ENCODE assay signal across 8 cellular contexts in the genomic region with DNA sequence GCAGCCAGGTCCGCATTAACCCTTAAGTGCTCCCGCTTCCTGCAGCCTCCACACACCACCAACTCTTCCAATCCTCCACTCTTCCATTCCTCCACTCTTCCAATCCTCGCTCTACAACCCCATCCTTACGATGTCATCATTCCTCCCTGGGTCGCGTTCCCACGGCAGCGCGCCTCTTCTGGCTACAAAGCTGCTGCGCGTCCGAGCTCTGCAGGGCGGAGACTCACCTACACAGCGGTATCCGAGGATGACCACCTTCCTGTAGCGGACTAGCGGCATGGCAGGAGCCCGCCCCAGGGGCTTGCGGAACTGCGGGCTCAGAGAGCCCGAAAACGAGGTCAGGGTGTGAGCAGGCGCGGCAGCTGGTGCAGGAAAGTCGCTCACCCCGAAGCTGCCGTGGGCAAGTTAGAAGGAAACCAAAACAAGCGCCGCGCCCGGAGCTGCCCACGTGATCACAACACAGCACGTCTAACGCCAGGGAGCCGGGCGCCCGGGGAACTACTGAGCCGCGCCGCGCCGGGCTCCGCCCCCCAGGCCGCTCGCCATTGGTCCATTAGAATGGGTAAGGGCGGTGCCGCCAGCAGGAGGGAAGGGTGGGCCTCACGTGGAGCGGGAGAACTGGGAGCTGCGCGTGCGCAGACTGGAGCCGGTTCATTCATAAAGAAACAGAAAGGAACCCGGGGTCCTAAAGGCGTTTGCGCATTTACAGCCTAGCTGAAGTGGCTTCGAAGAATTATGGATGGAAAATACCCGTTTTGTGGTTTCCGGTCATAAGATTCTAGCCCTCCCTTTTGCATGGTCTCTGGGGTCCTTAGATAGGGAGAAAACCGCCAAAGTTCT. TPM values are rescaled to one million over a fixed set of nuclear protein-coding genes. Genes with fewer than 3 reads are reported as not detected.
A peak's percentile ranks its signal among the peaks of the same experiment; 100 is the strongest.
DNase-seq lines count a peak whose midpoint lies in the region; ATAC-seq and TF ChIP-seq lines count a peak whose summit lies in the region.

Gene RHEBL1 (minus strand): TSS at position 473 of the 840 bp plus-strand sequence. CDS start 194 bp downstream, at position 279.

- POLR2A ChIA-PET in BJ (lab: Charles Lee): no interaction called here

- TF ChIP-seq CTCF in BJ (IDR thresholded peaks at IDR 0.05; ENCODE audit: insufficient read depth, low read depth, low read length): peak; percentile 21

- no peaks in the 10 kb centered on the region for H3K27me3 ChIP-seq in BJ (ENCODE audit: control insufficient read depth, insufficient read depth, low read length)

- CTCF ChIA-PET in BJ (lab: Yijun Ruan, JAX): interaction anchor here (0.7 to 7.7 kb wide), 7 partner anchors 9 to 165 kb away, joined by 3 to 51 read pairs (median 4); no protein-coding TSS in a partner anchor

- ATAC-seq in HG03439 (IDR thresholded peaks at IDR 0.05; ENCODE audit: unreplicated experiment): peak; percentile 97

- H3K4me3 ChIP-seq in BJ (ENCODE audit: low read depth, low read length): peak within 1 kb of the TSS; percentile 71

- no peaks in the 10 kb centered on the region for H3K36me3 ChIP-seq in BJ (ENCODE audit: control insufficient read depth, insufficient read depth, low read length)

- peak; percentile 71 for DNase-seq in BJ (ENCODE audit: low read depth)
- peak; percentile 96 for DNase-seq in GM19238 (ENCODE audit: insufficient read length, low spot score)
- DNase-seq in NCI-H460 (ENCODE audit: extremely low read depth, low read depth): peak; percentile 96
- DNase-seq in activated CD4-positive, CD25-positive, alpha-beta regulatory T cell treated with anti-CD3 and anti-CD28 coated beads, Interleukin-2, amount 50 U/mL, for 72 hours: peak; percentile 99
- peak; percentile 96 for DNase-seq in cerebellum (ENCODE audit: low spot score)
- DNase-seq in kidney tubule cell (ENCODE audit: low spot score): peak; percentile 98
- peak; percentile 98 for DNase-seq in stimulated activated CD4-positive, alpha-beta T cell treated with anti-CD3 and anti-CD28 coated beads, Interleukin-1b, Interleukin-23, amount 100 ng/mL, for 4 hours (ENCODE audit: low read depth in 2 of 2)

RNA-seq across cellular contexts. Expression of gene RHEBL1, which starts in this region (rescaled TPM):
- 0.82 and 1.3 TPM in 2 replicates for polyA plus RNA-seq in BJ (2011; rRNA removed)
- 0.57 and 0.62 TPM in 2 replicates for polyA minus RNA-seq in BJ (2011; rRNA and poly(A)+ RNA removed)
- total RNA-seq in NCI-H460 (2014; rRNA removed; shearing (Covaris generic)): 3.6 and 5.1 TPM in 2 replicates
- polyA plus RNA-seq in NCI-H460 (2014; cell fraction: nucleus; rRNA removed): 11.0 and 11.6 TPM in 2 replicates
- total RNA-seq in cerebellum: 0.91 TPM

Comparison
In these comparisons a context has a peak if more than half of its experiments do, and no peak if none do; other contexts are left out.
1. Peak in every context shown above with its lines: DNase-seq, ATAC-seq and H3K4me3 ChIP-seq.
2. Peak in DNase-seq in cerebellum; RNA of the gene not detected or under 1 TPM.